13 cellular contexts compared by ENCODE assay signal in genomic region chr12:68617160-68617926, GRCh38. TPM values are rescaled to one million over a fixed set of nuclear protein-coding genes. Genes with fewer than 3 reads are reported as not detected.
DNase-seq lines count a peak whose midpoint lies in the region; FAIRE-seq and TF ChIP-seq lines count a peak whose summit lies in the region.
"Had no signal": no experiment of that assay in that cellular context is flagged by ENCODE, and none has a peak within 500 bp of the region (broad histone marks: within the 10 kb centered on the region; RNA-seq: fewer than 3 reads in every experiment).

No MANE protein-coding gene starts in this region.

- FAIRE-seq in HTR-8/SVneo (lab: Jason Lieb, UNC) = no peak

- H3K4me3 Mint-ChIP-seq in activated naive CD4-positive, alpha-beta T cell treated with anti-CD3 and anti-CD28 coated beads, Interleukin-2, amount 50 U/mL, for 24 hours = peak overlapping the region; percentile 78
- H3K4me3 Mint-ChIP-seq in activated naive CD4-positive, alpha-beta T cell treated with anti-CD3 and anti-CD28 coated beads, Interleukin-2, amount 10 ng/mL, durations not matched to agents 7 days and 5 days = no peak overlapping the region
- H3K4me3 Mint-ChIP-seq in activated T-helper 1 cell treated with anti-CD3 and anti-CD28 coated beads, Interleukin-12 subunit alpha, Interleukin-12 subunit beta, Interleukin-2, Interleukin-4 antibody, amounts not matched to agents 30 ng/mL and 10 ng/mL and 1 ng/mL, durations not matched to agents 14 hours and 24 hours and 36 hours = no peak overlapping the region

- H3K27ac ChIP-seq in subcutaneous abdominal adipose tissue (ENCODE audit: low read depth, low read length) = peak overlapping the region; percentile 50
- H3K27ac ChIP-seq: cardiac muscle cell had no signal

- no peaks in the 10 kb centered on the region for H3K27me3 Mint-ChIP-seq in activated naive CD4-positive, alpha-beta T cell treated with anti-CD3 and anti-CD28 coated beads, Interleukin-2, amount 50 U/mL, for 24 hours
- H3K27me3 Mint-ChIP-seq in activated naive CD4-positive, alpha-beta T cell treated with anti-CD3 and anti-CD28 coated beads, Interleukin-2, amount 10 ng/mL, durations not matched to agents 7 days and 5 days = no peaks in the 10 kb centered on the region
- no peaks in the 10 kb centered on the region for H3K27me3 Mint-ChIP-seq in activated T-helper 1 cell treated with anti-CD3 and anti-CD28 coated beads, Interleukin-12 subunit alpha, Interleukin-12 subunit beta, Interleukin-2, Interleukin-4 antibody, amounts not matched to agents 30 ng/mL and 10 ng/mL and 1 ng/mL, durations not matched to agents 14 hours and 24 hours and 36 hours (ENCODE audit: insufficient read depth)

- H3K36me3 Mint-ChIP-seq in activated naive CD4-positive, alpha-beta T cell treated with anti-CD3 and anti-CD28 coated beads, Interleukin-2, amount 50 U/mL, for 24 hours = peaks cover 16% of the 10 kb centered on the region
- peaks cover 61% of the 10 kb centered on the region for H3K36me3 Mint-ChIP-seq in activated naive CD4-positive, alpha-beta T cell treated with anti-CD3 and anti-CD28 coated beads, Interleukin-2, amount 10 ng/mL, durations not matched to agents 7 days and 5 days
- peaks cover 43% of the 10 kb centered on the region for H3K36me3 Mint-ChIP-seq in activated T-helper 1 cell treated with anti-CD3 and anti-CD28 coated beads, Interleukin-12 subunit alpha, Interleukin-12 subunit beta, Interleukin-2, Interleukin-4 antibody, amounts not matched to agents 30 ng/mL and 10 ng/mL and 1 ng/mL, durations not matched to agents 14 hours and 24 hours and 36 hours (ENCODE audit: low read depth)

- peaks cover 82% of the 10 kb centered on the region for H3K4me1 Mint-ChIP-seq in activated naive CD4-positive, alpha-beta T cell treated with anti-CD3 and anti-CD28 coated beads, Interleukin-2, amount 50 U/mL, for 24 hours
- peaks cover 80% of the 10 kb centered on the region for H3K4me1 Mint-ChIP-seq in activated naive CD4-positive, alpha-beta T cell treated with anti-CD3 and anti-CD28 coated beads, Interleukin-2, amount 10 ng/mL, durations not matched to agents 7 days and 5 days
- peaks cover 81% of the 10 kb centered on the region for H3K4me1 Mint-ChIP-seq in activated T-helper 1 cell treated with anti-CD3 and anti-CD28 coated beads, Interleukin-12 subunit alpha, Interleukin-12 subunit beta, Interleukin-2, Interleukin-4 antibody, amounts not matched to agents 30 ng/mL and 10 ng/mL and 1 ng/mL, durations not matched to agents 14 hours and 24 hours and 36 hours (ENCODE audit: low read depth)

- H3K9ac ChIP-seq in subcutaneous abdominal adipose tissue (ENCODE audit: low read length in 5 of 5) = no peak overlapping the region

- CTCF ChIA-PET in activated naive CD4-positive, alpha-beta T cell treated with anti-CD3 and anti-CD28 coated beads, Interleukin-2, amount 10 ng/mL, durations not matched to agents 7 days and 5 days (lab: Charles Lee) = interaction anchor here (1.1 kb wide), 1 partner anchor 258 kb away, joined by 3 read pairs; no protein-coding TSS in a partner anchor

- H3K36me3 ChIP-seq in subcutaneous abdominal adipose tissue (ENCODE audit: control insufficient read depth in 5 of 5, insufficient read depth in 5 of 5, low read length in 5 of 5) = no peaks in the 10 kb centered on the region
- H3K36me3 ChIP-seq: cardiac muscle cell had no signal

- peaks cover 10 to 88% (median 83%) of the 10 kb centered on the region in 5 donors for H3K4me1 ChIP-seq in subcutaneous abdominal adipose tissue (ENCODE audit: control insufficient read depth in 5 of 5, insufficient read depth in 5 of 5, low read length in 5 of 5)

- H3K4me3 ChIP-seq in fibroblast of pulmonary artery (replicated peaks; ENCODE audit: low read depth, low read length) (no peak overlapping the region), subcutaneous abdominal adipose tissue (ENCODE audit: low read depth in 1 of 5, low read length in 5 of 5) (no peak overlapping the region)
- H3K4me3 ChIP-seq: cardiac muscle cell had no signal

- H3K27ac Mint-ChIP-seq in activated naive CD4-positive, alpha-beta T cell treated with anti-CD3 and anti-CD28 coated beads, Interleukin-2, amount 50 U/mL, for 24 hours = peak overlapping the region; percentile 93
- no peak overlapping the region for H3K27ac Mint-ChIP-seq in activated naive CD4-positive, alpha-beta T cell treated with anti-CD3 and anti-CD28 coated beads, Interleukin-2, amount 10 ng/mL, durations not matched to agents 7 days and 5 days
- H3K27ac Mint-ChIP-seq in activated T-helper 1 cell treated with anti-CD3 and anti-CD28 coated beads, Interleukin-12 subunit alpha, Interleukin-12 subunit beta, Interleukin-2, Interleukin-4 antibody, amounts not matched to agents 30 ng/mL and 10 ng/mL and 1 ng/mL, durations not matched to agents 14 hours and 24 hours and 36 hours = peak overlapping the region; percentile 40

- no peaks in the 10 kb centered on the region for H3K27me3 ChIP-seq in subcutaneous abdominal adipose tissue (ENCODE audit: control insufficient read depth in 5 of 5, insufficient read depth in 4 of 5, low read length in 5 of 5)
- H3K27me3 ChIP-seq: cardiac muscle cell had no signal

- intact Hi-C loops in activated T-helper 1 cell treated with anti-CD3 and anti-CD28 coated beads, Interleukin-12 subunit alpha, Interleukin-12 subunit beta, Interleukin-2, Interleukin-4 antibody, amounts not matched to agents 30 ng/mL and 10 ng/mL and 1 ng/mL, durations not matched to agents 14 hours and 24 hours and 36 hours (cut with micrococcal nuclease) = no loop called here

- no peak for DNase-seq in activated naive CD4-positive, alpha-beta T cell treated with anti-CD3 and anti-CD28 coated beads, Interleukin-2, amount 10 ng/mL, durations not matched to agents 7 days and 5 days
- DNase-seq in activated T-helper 1 cell treated with anti-CD3 and anti-CD28 coated beads, Interleukin-12 subunit alpha, Interleukin-12 subunit beta, Interleukin-2, Interleukin-4 antibody, amounts not matched to agents 30 ng/mL and 10 ng/mL and 1 ng/mL, durations not matched to agents 14 hours and 24 hours and 36 hours (ENCODE audit: low spot score) = no peak
- DNase-seq in fibroblast of pulmonary artery (ENCODE audit: low read depth) (peak; percentile 68), NCI-H1105 (lab: John Stamatoyannopoulos, UW) (no peak), HTR-8/SVneo (ENCODE audit: insufficient read length, low spot score) (no peak)
- DNase-seq in activated effector memory CD4-positive, alpha-beta T cell treated with anti-CD3 and anti-CD28 coated beads, Interleukin-2, amount 50 U/mL, for 16 hours = no peak
- DNase-seq: activated CD4-positive, alpha-beta T cell treated with anti-CD3 and anti-CD28 coated beads, Interleukin-2, amount 50 U/mL, for 1 hour; foreskin melanocyte; left colon; NCI-H510A had no signal

- no peaks in the 10 kb centered on the region for H3K9me3 Mint-ChIP-seq in activated naive CD4-positive, alpha-beta T cell treated with anti-CD3 and anti-CD28 coated beads, Interleukin-2, amount 50 U/mL, for 24 hours
- H3K9me3 Mint-ChIP-seq in activated naive CD4-positive, alpha-beta T cell treated with anti-CD3 and anti-CD28 coated beads, Interleukin-2, amount 10 ng/mL, durations not matched to agents 7 days and 5 days = peaks cover 2% of the 10 kb centered on the region
- no peaks in the 10 kb centered on the region for H3K9me3 Mint-ChIP-seq in activated T-helper 1 cell treated with anti-CD3 and anti-CD28 coated beads, Interleukin-12 subunit alpha, Interleukin-12 subunit beta, Interleukin-2, Interleukin-4 antibody, amounts not matched to agents 30 ng/mL and 10 ng/mL and 1 ng/mL, durations not matched to agents 14 hours and 24 hours and 36 hours

- TF ChIP-seq CTCF in fibroblast of pulmonary artery (IDR thresholded peaks at IDR 0.05; ENCODE audit: low read length, missing control alignments) = no peak

- no peaks in the 10 kb centered on the region for H3K9me3 ChIP-seq in subcutaneous abdominal adipose tissue (ENCODE audit: control insufficient read depth in 5 of 5, low read length in 5 of 5)

RNA-seq across cellular contexts. Expression of gene RAP1B, which starts 6.6 kb away (rescaled TPM):
- total RNA-seq in activated T-helper 1 cell treated with anti-CD3 and anti-CD28 coated beads, Interleukin-12 subunit alpha, Interleukin-12 subunit beta, Interleukin-2, Interleukin-4 antibody, amounts not matched to agents 30 ng/mL and 10 ng/mL and 1 ng/mL, durations not matched to agents 14 hours and 24 hours and 36 hours = 244 and 263 TPM in 2 replicates
